ENCODE assay signal across 18 cellular contexts in the genomic region with DNA sequence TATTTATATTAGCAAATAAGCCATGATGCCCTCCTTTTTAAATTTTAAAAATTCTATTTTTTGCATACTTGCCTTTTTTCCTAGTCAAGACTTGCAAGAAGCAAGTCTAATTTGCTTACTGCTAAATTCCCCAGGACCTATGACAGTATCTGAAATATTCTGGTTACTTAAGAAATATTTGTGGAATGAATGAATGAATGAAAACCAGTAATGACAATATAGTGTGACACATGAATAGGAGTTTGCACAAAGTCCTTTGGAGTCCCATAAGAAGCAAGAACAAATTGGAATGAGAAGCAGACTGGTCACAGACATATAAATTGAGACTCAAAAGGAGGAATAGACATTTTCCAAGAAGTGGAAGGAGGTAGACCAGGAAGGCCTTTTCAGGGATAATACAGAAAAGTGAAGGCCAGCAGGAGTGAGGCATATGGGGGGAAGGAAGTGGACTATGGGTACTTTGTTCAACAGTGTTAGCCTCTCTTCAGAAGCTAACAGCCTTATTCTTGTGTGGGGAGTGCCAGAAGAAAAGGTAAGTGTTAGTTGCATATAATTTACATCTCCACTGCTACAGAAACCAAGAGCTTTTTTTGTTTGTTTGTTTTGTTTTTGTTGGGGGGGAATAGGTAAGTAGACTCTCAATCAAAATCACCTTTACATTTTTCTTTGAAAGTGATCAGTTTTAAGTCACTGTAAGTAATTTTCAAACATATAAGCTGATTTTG.
"Had no signal": no experiment of that assay in that cellular context is flagged by ENCODE, and none has a peak within 500 bp of the region (broad histone marks: within the 10 kb centered on the region; RNA-seq: fewer than 3 reads in every experiment).

No MANE protein-coding gene starts in this region.

- H3K36me3 ChIP-seq: ascending aorta, breast epithelium, left lung, suprapubic skin, transverse colon had no signal

- H3K9me3 ChIP-seq: ascending aorta, breast epithelium, heart right ventricle, left lung, suprapubic skin, transverse colon had no signal

- H3K4me1 ChIP-seq: breast epithelium, transverse colon had no signal

- ATAC-seq: esophagus mucosa; stimulated activated naive CD8-positive, alpha-beta T cell treated with anti-CD3 and anti-CD28 coated beads, Interleukin-15, Interleukin-2, amounts not matched to agents 100 U/mL and 50 U/mL, for 24 hours had no signal

- H3K4me1 Mint-ChIP-seq: activated naive CD4-positive, alpha-beta T cell treated with anti-CD3 and anti-CD28 coated beads, Interleukin-2, amount 50 U/mL, for 24 hours had no signal

- DNase-seq: activated CD4-positive, alpha-beta T cell treated with anti-CD3 and anti-CD28 coated beads, Interleukin-2, amount 50 U/mL, for 4 hours; activated gamma-delta T cell; cerebellar nuclear complex; effector CD8-positive, alpha-beta T cell; heart right ventricle; left lung; stimulated activated CD4-positive, alpha-beta T cell treated with anti-CD3 and anti-CD28 coated beads, Interleukin-12 subunit alpha, Interleukin-12 subunit beta, amount 100 ng/mL, for 4 hours; stimulated activated CD4-positive, alpha-beta T cell treated with anti-CD3 and anti-CD28 coated beads, Interleukin-2, amount 100 ng/mL, for 24 hours; stimulated activated naive CD8-positive, alpha-beta T cell treated with anti-CD3 and anti-CD28 coated beads, Interleukin-15, Interleukin-2, amounts not matched to agents 100 U/mL and 50 U/mL, for 24 hours; transverse colon had no signal

- H3K27me3 Mint-ChIP-seq: dendritic cell treated with granulocyte-macrophage colony-stimulating factor and Interleukin-4, amounts not matched to agents 40 ng/mL and 50 ng/mL, for 4 days; progenitor cell of endocrine pancreas had no signal

- H3K9me3 Mint-ChIP-seq: activated naive CD4-positive, alpha-beta T cell treated with anti-CD3 and anti-CD28 coated beads, Interleukin-2, amount 50 U/mL, for 24 hours; dendritic cell treated with granulocyte-macrophage colony-stimulating factor and Interleukin-4, amounts not matched to agents 40 ng/mL and 50 ng/mL, for 4 days; neural crest cell had no signal

- H3K4me3 ChIP-seq: ascending aorta, breast epithelium, heart right ventricle, left lung, suprapubic skin, transverse colon had no signal

- H3K27ac Mint-ChIP-seq: activated naive CD4-positive, alpha-beta T cell treated with anti-CD3 and anti-CD28 coated beads, Interleukin-2, amount 50 U/mL, for 24 hours; dendritic cell treated with granulocyte-macrophage colony-stimulating factor and Interleukin-4, amounts not matched to agents 40 ng/mL and 50 ng/mL, for 4 days; progenitor cell of endocrine pancreas had no signal

- H3K27me3 ChIP-seq: ascending aorta, breast epithelium, heart right ventricle, left lung, suprapubic skin, transverse colon had no signal

- H3K4me3 Mint-ChIP-seq: activated naive CD4-positive, alpha-beta T cell treated with anti-CD3 and anti-CD28 coated beads, Interleukin-2, amount 50 U/mL, for 24 hours; dendritic cell treated with granulocyte-macrophage colony-stimulating factor and Interleukin-4, amounts not matched to agents 40 ng/mL and 50 ng/mL, for 4 days; neural crest cell had no signal

- H3K36me3 Mint-ChIP-seq: activated naive CD4-positive, alpha-beta T cell treated with anti-CD3 and anti-CD28 coated beads, Interleukin-2, amount 50 U/mL, for 24 hours had no signal

- H3K27ac ChIP-seq: ascending aorta, breast epithelium, heart right ventricle, left lung, transverse colon had no signal
